Comparison of ENCODE assay signal across 8 cellular contexts in the genomic region with DNA sequence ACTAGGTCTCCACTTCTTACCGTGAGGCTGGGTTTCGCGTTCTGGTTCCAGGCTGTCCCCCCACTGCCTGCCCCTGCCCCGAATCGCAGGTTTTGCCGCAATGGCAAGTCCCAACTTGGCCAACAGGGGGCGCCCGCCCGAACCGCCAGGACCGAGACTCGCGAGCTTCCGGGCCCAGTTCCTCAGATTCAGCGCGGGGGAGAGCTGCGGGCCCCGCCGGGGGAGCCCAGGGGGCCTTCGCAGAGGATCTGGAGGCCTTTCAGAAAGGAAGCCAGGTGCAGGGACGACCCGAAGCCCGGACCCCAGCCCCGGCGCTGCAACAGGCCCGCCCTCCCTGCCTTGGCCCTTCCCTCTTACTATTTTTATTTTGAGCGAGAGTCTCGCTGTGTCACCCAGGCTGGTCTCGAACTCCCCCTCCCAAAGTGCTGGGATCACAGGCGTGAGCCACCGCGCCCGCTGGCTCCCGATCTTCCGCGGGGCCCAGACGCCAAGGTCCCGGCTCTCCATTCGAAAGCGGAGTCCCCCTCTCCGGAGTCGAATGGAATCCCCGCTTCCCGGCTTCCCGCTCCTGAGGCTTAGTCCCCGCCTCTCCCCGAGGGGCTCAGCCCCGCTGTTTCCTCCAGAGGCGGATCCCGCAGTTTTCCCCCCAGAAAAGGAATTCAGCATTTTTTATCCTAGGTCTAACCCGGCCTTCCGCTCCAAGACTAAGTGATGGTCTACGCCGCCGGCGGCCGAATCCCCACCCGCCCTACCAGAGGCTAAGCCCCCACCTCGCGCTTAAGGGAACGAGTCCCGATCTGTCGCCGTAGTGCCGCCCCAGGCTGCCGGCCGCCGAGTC.
A peak's percentile ranks its signal among the peaks of the same experiment; 100 is the strongest.
DNase-seq lines count a peak whose midpoint lies in the region; ATAC-seq and TF ChIP-seq lines count a peak whose summit lies in the region.

No MANE protein-coding gene starts in this region.

- H3K27me3 Mint-ChIP-seq in memory B cell = no peaks in the 10 kb centered on the region

- peak overlapping the region; percentile 64 for H3K27ac Mint-ChIP-seq in memory B cell

- peak; percentile 62 for TF ChIP-seq POLR2A in GM18526 (IDR thresholded peaks at IDR 0.05; ENCODE audit: extremely low read depth, insufficient read length)

- POLR2A ChIA-PET in AG04449 (lab: Yijun Ruan, JAX) = interaction anchor here (0.6 to 2.1 kb wide), 4 partner anchors 16 to 128 kb away, joined by 3 to 10 read pairs (median 3); a partner anchor contains a TSS

- H3K4me3 Mint-ChIP-seq in memory B cell = peak overlapping the region; percentile 94

- ATAC-seq in HG03460 (IDR thresholded peaks at IDR 0.05; ENCODE audit: unreplicated experiment) (peak; percentile 59), memory B cell (ENCODE audit: low read depth) (peak; percentile 84)

- peak overlapping the region; percentile 79 for H3K4me3 ChIP-seq in AG04449 (ENCODE audit: low read depth, low read length)

- H3K9me3 Mint-ChIP-seq in memory B cell = no peaks in the 10 kb centered on the region

- H3K36me3 Mint-ChIP-seq in memory B cell = no peaks in the 10 kb centered on the region

- peak; percentile 99 for TF ChIP-seq CTCF in AG04449 (IDR thresholded peaks at IDR 0.05; ENCODE audit: insufficient read depth, low read length, missing control alignments)

- CTCF ChIA-PET in AG04449 (lab: Yijun Ruan, JAX) = interaction anchor here (0.6 to 8.5 kb wide), 20 partner anchors 11 to 558 kb away, joined by 3 to 176 read pairs (median 4); a partner anchor contains a TSS

- peaks cover 11% of the 10 kb centered on the region for H3K4me1 Mint-ChIP-seq in memory B cell

- DNase-seq in AG04449 (ENCODE audit: low read depth, low spot score) (no peak), NCI-H82 treated with DMSO at 0.1 percent for 48 hours (lab: John Stamatoyannopoulos, UW; ENCODE audit: unreplicated experiment) (peak; percentile 35), memory B cell (ENCODE audit: low spot score in 2 of 2) (peak; percentile 92 to 98)
- DNase-seq in activated CD8-positive, alpha-beta memory T cell treated with anti-CD3 and anti-CD28 coated beads for 24 hours = peak; percentile 99
- peak; percentile 89 for DNase-seq in effector CD8-positive, alpha-beta T cell (lab: John Stamatoyannopoulos, UW)
- DNase-seq in stimulated activated CD8-positive, alpha-beta memory T cell treated with anti-CD3 and anti-CD28 coated beads, Interleukin-12 subunit alpha, Interleukin-12 subunit beta, amount 100 ng/mL, for 1 hour (ENCODE audit: low read depth) = peak; percentile 86
